Comparison of ENCODE assay signal across 8 cellular contexts in genomic region chr6:107459283-107460073, GRCh38. TPM values are rescaled to one million over a fixed set of nuclear protein-coding genes. Genes with fewer than 3 reads are reported as not detected.
DNase-seq lines count a peak whose midpoint lies in the region; ATAC-seq and TF ChIP-seq lines count a peak whose summit lies in the region.

PDSS2 (minus strand) TSS chr6:107459564; CDS start chr6:107459285, 279 bp downstream.

- H2AFZ ChIP-seq in PC-9: peak within 1 kb of the TSS; percentile 96

- H3K9ac ChIP-seq in mucosa of stomach (ENCODE audit: low read length): peak within 1 kb of the TSS; percentile 86

- H3K27ac ChIP-seq in PC-9: peak within 1 kb of the TSS; percentile 67
- H3K27ac ChIP-seq in esophagus (ENCODE audit: low read depth in 2 of 2, low read length in 1 of 2): peak within 1 kb of the TSS; percentile 82 to 95

- peak; percentile 57; the same call in 1 of the 2 replicates for TF ChIP-seq CTCF in PC-9 (conservative IDR thresholded peaks at IDR 0.05)

- H3K4me3 ChIP-seq in PC-9 (peak within 1 kb of the TSS; percentile 82), esophagus (ENCODE audit: low read depth in 1 of 2, low read length in 2 of 2) (peak within 1 kb of the TSS; percentile 97 to 99), mucosa of stomach (ENCODE audit: low read length) (peak within 1 kb of the TSS; percentile 65)

- peaks cover 44% of the 10 kb centered on the region for H3K79me2 ChIP-seq in PC-9 (ENCODE audit: low read depth)

- in situ Hi-C loops in KBM-7 (cut with MboI; ENCODE audit: low pct_unique_long_range_greater_than_20kb, low sequenced_read_pairs): no loop called here

- BruUV-seq in PC-9 (replicated peaks; lab: Mats Ljungman, UMichigan): no TSS peak

- H3K9me2 ChIP-seq in PC-9 (ENCODE audit: insufficient read depth): no peaks in the 10 kb centered on the region

- H3K27me3 ChIP-seq in PC-9 (ENCODE audit: insufficient read depth, low read depth): no peaks in the 10 kb centered on the region
- H3K27me3 ChIP-seq in esophagus (ENCODE audit: control insufficient read depth in 1 of 2, insufficient read depth in 2 of 2, low read length in 2 of 2): no peaks in the 10 kb centered on the region
- H3K27me3 ChIP-seq in mucosa of stomach (ENCODE audit: control insufficient read depth, insufficient read depth, low read length): no peaks in the 10 kb centered on the region

- intact Hi-C loops in PC-9 (cut with micrococcal nuclease; ENCODE audit: unreplicated experiment): loop anchor here (2.0 to 5.0 kb wide), 3 partner anchors 198 to 317 kb away; no protein-coding TSS in a partner anchor

- 0 to 1% methylated on average over 46 of the region's 46 CpGs for WGBS in esophagus, 2 donors

- POLR2A ChIA-PET in PC-9 (lab: Charles Lee; ENCODE audit: unreplicated experiment): interaction anchor here (0.5 to 1.0 kb wide), 6 partner anchors 127 to 1446 kb away, joined by 3 to 8 read pairs (median 4); partner anchors contain the start of gene SEC63

- peak within 1 kb of the TSS; percentile 96 for H3K4me2 ChIP-seq in PC-9

- peak; percentile 97 for DNase-seq in DMS79 (lab: John Stamatoyannopoulos, UW)
- DNase-seq in KBM-7: peak; percentile 98
- peak; percentile 96 for DNase-seq in PC-9
- DNase-seq in activated T-cell treated with anti-CD3 and anti-CD28 coated beads, Interleukin-2, amount 50 U/mL, for 1 hour: peak; percentile 96
- DNase-seq in stimulated activated CD8-positive, alpha-beta memory T cell treated with anti-CD3 and anti-CD28 coated beads, Interleukin-7, amount 100 ng/mL, for 1 hour (ENCODE audit: low read depth in 2 of 2): peak; percentile 94 to 96

- no peaks in the 10 kb centered on the region for H3K36me3 ChIP-seq in PC-9 (ENCODE audit: low read depth)
- H3K36me3 ChIP-seq in esophagus (ENCODE audit: control insufficient read depth in 2 of 2, insufficient read depth in 2 of 2, low read length in 1 of 2): no peaks in the 10 kb centered on the region
- H3K36me3 ChIP-seq in mucosa of stomach (ENCODE audit: control insufficient read depth, insufficient read depth, low read length): no peaks in the 10 kb centered on the region

- H3F3A ChIP-seq in PC-9 (ENCODE audit: insufficient read depth, low read depth): peaks cover 5% of the 10 kb centered on the region; the same call in 1 of the 2 replicates

- CTCF ChIA-PET in PC-9 (lab: Charles Lee): interaction anchor here (1.1 kb wide), 1 partner anchor 141 kb away, joined by 7 read pairs; no protein-coding TSS in a partner anchor

- ATAC-seq in GM21717 (IDR thresholded peaks at IDR 0.05; ENCODE audit: unreplicated experiment): peak; percentile 93

- H4K20me1 ChIP-seq in PC-9 (ENCODE audit: insufficient read depth): no peaks in the 10 kb centered on the region

- H3K9me3 ChIP-seq in PC-9 (ENCODE audit: insufficient read depth, low read depth) (no peaks in the 10 kb centered on the region), esophagus (ENCODE audit: control insufficient read depth in 2 of 2, insufficient read depth in 1 of 2, low read depth in 1 of 2, low read length in 1 of 2) (peaks cover 0 to 3% of the 10 kb centered on the region in 2 donors), mucosa of stomach (ENCODE audit: control insufficient read depth, low read length) (no peaks in the 10 kb centered on the region)

- H3K4me1 ChIP-seq in PC-9 (replicated peaks; ENCODE audit: insufficient read depth) (peaks cover 20% of the 10 kb centered on the region), esophagus (ENCODE audit: control insufficient read depth in 2 of 2, insufficient read depth in 2 of 2, low read length in 1 of 2) (no peaks in the 10 kb centered on the region), mucosa of stomach (ENCODE audit: control insufficient read depth, insufficient read depth, low read length) (no peaks in the 10 kb centered on the region)

RNA-seq across cellular contexts. Expression of gene PDSS2, which starts in this region (rescaled TPM):
- total RNA-seq in PC-9 (2021): 17.2 and 17.8 TPM in 2 replicates
- polyA plus RNA-seq in esophagus: 1 to 10 TPM; 3.6 to 7.3 TPM

Comparison
In these comparisons a context has a peak if more than half of its experiments do, and no peak if none do; other contexts are left out.
1. Peak in every context shown above with its lines: DNase-seq, ATAC-seq, H3K4me3 ChIP-seq and H3K27ac ChIP-seq.